ENCODE assay signal across 27 cellular contexts in the genomic region with DNA sequence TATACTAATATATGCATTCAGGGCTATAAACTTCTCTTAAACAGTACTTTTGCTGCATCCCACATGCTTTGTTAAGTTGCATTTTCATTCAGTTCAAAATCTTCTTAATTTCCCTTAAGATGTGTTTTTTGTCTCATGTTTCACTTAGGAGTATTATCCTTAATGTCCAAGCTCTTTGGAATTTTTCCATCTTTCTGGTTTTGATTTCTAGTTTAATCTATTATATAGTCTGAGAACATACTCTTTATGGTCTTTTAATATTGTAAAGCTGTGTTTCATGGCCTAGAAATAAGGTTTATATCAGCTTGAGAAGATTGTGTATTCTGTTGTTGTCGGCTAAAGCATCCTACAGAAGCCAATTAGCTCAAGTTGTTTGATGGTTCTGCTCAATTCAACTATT.
"Had no signal": no experiment of that assay in that cellular context is flagged by ENCODE, and none has a peak within 500 bp of the region (broad histone marks: within the 10 kb centered on the region; RNA-seq: fewer than 3 reads in every experiment).

No MANE protein-coding gene starts in this region.

- H3K4me3 Mint-ChIP-seq: activated CD4-positive, alpha-beta memory T cell treated with anti-CD3 and anti-CD28 coated beads, Interleukin-2, amount 10 ng/mL, durations not matched to agents 7 days and 5 days; activated CD4-positive, alpha-beta T cell treated with anti-CD3 and anti-CD28 coated beads for 36 hours; activated naive CD4-positive, alpha-beta T cell treated with anti-CD3 and anti-CD28 coated beads, Interleukin-2, amount 10 ng/mL, durations not matched to agents 7 days and 5 days; activated naive CD8-positive, alpha-beta T cell treated with anti-CD3 and anti-CD28 coated beads for 36 hours; activated T-cell treated with anti-CD3 and anti-CD28 coated beads, Interleukin-2, amount 50 U/mL, for 72 hours; T-cell had no signal

- H3K27ac ChIP-seq: adrenal gland, KMS-11, Peyer's patch, RWPE1, SJSA1, VCaP had no signal

- H3K36me3 Mint-ChIP-seq: activated naive CD4-positive, alpha-beta T cell treated with anti-CD3 and anti-CD28 coated beads, Interleukin-2, amount 10 ng/mL, durations not matched to agents 7 days and 5 days; activated naive CD8-positive, alpha-beta T cell treated with anti-CD3 and anti-CD28 coated beads for 36 hours; T-cell had no signal

- H3K4me3 ChIP-seq: adrenal gland, Peyer's patch, SJSA1 had no signal

- H3K4me1 Mint-ChIP-seq: activated CD4-positive, alpha-beta memory T cell treated with anti-CD3 and anti-CD28 coated beads, Interleukin-2, amount 10 ng/mL, durations not matched to agents 7 days and 5 days; activated CD4-positive, alpha-beta T cell treated with anti-CD3 and anti-CD28 coated beads for 36 hours; activated naive CD4-positive, alpha-beta T cell treated with anti-CD3 and anti-CD28 coated beads, Interleukin-2, amount 10 ng/mL, durations not matched to agents 7 days and 5 days; activated naive CD8-positive, alpha-beta T cell treated with anti-CD3 and anti-CD28 coated beads for 36 hours; T-cell had no signal

- H3K9ac ChIP-seq: KMS-11 had no signal

- H3K9me3 ChIP-seq: adrenal gland, Peyer's patch, SJSA1 had no signal

- H3K27me3 Mint-ChIP-seq: activated CD4-positive, alpha-beta memory T cell treated with anti-CD3 and anti-CD28 coated beads, Interleukin-2, amount 10 ng/mL, durations not matched to agents 7 days and 5 days; activated CD4-positive, alpha-beta T cell treated with anti-CD3 and anti-CD28 coated beads for 36 hours; activated naive CD4-positive, alpha-beta T cell treated with anti-CD3 and anti-CD28 coated beads, Interleukin-2, amount 10 ng/mL, durations not matched to agents 7 days and 5 days; activated naive CD8-positive, alpha-beta T cell treated with anti-CD3 and anti-CD28 coated beads for 36 hours; T-cell had no signal

- H3K27ac Mint-ChIP-seq: activated CD4-positive, alpha-beta memory T cell treated with anti-CD3 and anti-CD28 coated beads, Interleukin-2, amount 10 ng/mL, durations not matched to agents 7 days and 5 days; activated CD4-positive, alpha-beta T cell treated with anti-CD3 and anti-CD28 coated beads for 36 hours; activated naive CD4-positive, alpha-beta T cell treated with anti-CD3 and anti-CD28 coated beads, Interleukin-2, amount 10 ng/mL, durations not matched to agents 7 days and 5 days; activated naive CD8-positive, alpha-beta T cell treated with anti-CD3 and anti-CD28 coated beads for 36 hours; activated T-cell treated with anti-CD3 and anti-CD28 coated beads, Interleukin-2, amount 50 U/mL, for 72 hours; activated T-helper 2 cell treated with anti-CD3 and anti-CD28 coated beads, Interferon-gamma antibody, Interleukin-2, Interleukin-4, amounts not matched to agents 10 μg/mL and 5 μg/mL and 100 μg/mL, durations not matched to agents 14 hours and 24 hours and 36 hours; T-cell had no signal

- DNase-seq: activated CD4-positive, alpha-beta memory T cell treated with anti-CD3 and anti-CD28 coated beads, Interleukin-2, amount 10 ng/mL, durations not matched to agents 7 days and 5 days; activated CD4-positive, alpha-beta T cell treated with anti-CD3 and anti-CD28 coated beads for 36 hours; activated CD4-positive, alpha-beta T cell treated with anti-CD3 and anti-CD28 coated beads, Interleukin-2, amount 50 U/mL, for 1 hour; activated gamma-delta T cell treated with Interleukin-2 at 50 U/mL for 16 hours; activated naive CD4-positive, alpha-beta T cell treated with anti-CD3 and anti-CD28 coated beads, Interleukin-2, amount 10 ng/mL, durations not matched to agents 7 days and 5 days; activated naive CD8-positive, alpha-beta T cell treated with anti-CD3 and anti-CD28 coated beads for 36 hours; activated T-cell treated with anti-CD3 and anti-CD28 coated beads for 4 hours; activated T-cell treated with anti-CD3 and anti-CD28 coated beads, Interleukin-2, amount 50 U/mL, for 72 hours; adrenal gland; aorta; central memory CD4-positive, alpha-beta T cell; NCI-H1092; NCI-H1417 treated with DMSO at 0.1 percent for 48 hours; NCI-H1694; NCI-H2029; NCI-H2107; NCI-H510A treated with DMSO at 0.1 percent for 48 hours; Peyer's patch; SHP77; T-cell; T-helper 2 cell; T1000 had no signal

- ATAC-seq: activated CD4-positive, alpha-beta T cell treated with anti-CD3 and anti-CD28 coated beads for 36 hours; activated T-cell treated with anti-CD3 and anti-CD28 coated beads, Interleukin-2, amount 50 U/mL, for 72 hours; T-cell had no signal

- H3K4me1 ChIP-seq: adrenal gland, Peyer's patch, SJSA1 had no signal

- H3K36me3 ChIP-seq: adrenal gland, Peyer's patch, SJSA1 had no signal
